ENCODE assay signal across 8 cellular contexts in genomic region chr12:8031872-8032241, GRCh38. TPM values are rescaled to one million over a fixed set of nuclear protein-coding genes. Genes with fewer than 3 reads are reported as not detected.
A peak's percentile ranks its signal among the peaks of the same experiment; 100 is the strongest.
DNase-seq lines count a peak whose midpoint lies in the region; ATAC-seq and TF ChIP-seq lines count a peak whose summit lies in the region.

No MANE protein-coding gene starts in this region.

- H3K4me3 ChIP-seq in GM12865 (ENCODE audit: low read depth, low read length) (peak overlapping the region; percentile 61), prostate gland (peak overlapping the region; percentile 80 to 95)

- TF ChIP-seq CTCF in GM12865 (IDR thresholded peaks at IDR 0.05; ENCODE audit: insufficient read depth, low read depth, low read length, missing control alignments) (no peak), prostate gland (IDR thresholded peaks at IDR 0.05) (no peak)

- intact Hi-C loops in prostate gland (cut with DNase I) = loop anchor here (5.0 kb wide), 1 partner anchor 210 kb away; no protein-coding TSS in a partner anchor

- H3K36me3 ChIP-seq in prostate gland = no peaks in the 10 kb centered on the region

- TF ChIP-seq POLR2A in erythroblast (IDR thresholded peaks at IDR 0.05; ENCODE audit: low read length) (no peak), prostate gland (IDR thresholded peaks at IDR 0.05) (no peak)

- H3K4me1 ChIP-seq in prostate gland (replicated peaks) = peaks cover 19% of the 10 kb centered on the region

- no peaks in the 10 kb centered on the region for H3K27me3 ChIP-seq in prostate gland (replicated peaks; ENCODE audit: insufficient read depth)

- WGBS in prostate gland = 38% methylated on average over 5 of the region's 5 CpGs

- no peak for ATAC-seq in GM21576 (IDR thresholded peaks at IDR 0.05; ENCODE audit: unreplicated experiment)

- DNase-seq in GM12865 (ENCODE audit: low read depth) = no peak
- peak; percentile 48 for DNase-seq in RKO (ENCODE audit: low spot score)
- peak; percentile 53 to 68 for DNase-seq in erythroblast (lab: John Stamatoyannopoulos, UW)
- no peak for DNase-seq in prostate gland (ENCODE audit: low spot score)
- DNase-seq in stimulated activated CD4-positive, alpha-beta T cell treated with anti-CD3 and anti-CD28 coated beads, Interleukin-1b, Interleukin-23, amount 100 ng/mL, for 48 hours = no peak
- no peak for DNase-seq in putamen (ENCODE audit: low spot score)
- DNase-seq in GM19240 (ENCODE audit: insufficient read length, low spot score) = no peak

- H3K27ac ChIP-seq in prostate gland = peak overlapping the region; percentile 89 to 95

- no peaks in the 10 kb centered on the region for H3K9me3 ChIP-seq in prostate gland

RNA-seq across cellular contexts. Expression of gene FOXJ2, which starts 0.7 kb away (rescaled TPM):
- 10 to 100 TPM; 15.4 to 27.8 TPM for total RNA-seq in prostate gland

RNA-seq across cellular contexts. Expression of gene C3AR1, which starts 34.3 kb away (rescaled TPM):
- total RNA-seq in prostate gland = 1 to 10 TPM; 1.5 to 3.4 TPM

RNA-seq across cellular contexts. Expression of gene NECAP1, which starts 50.2 kb away (rescaled TPM):
- total RNA-seq in prostate gland = 10 to 100 TPM; 52.0 to 60.2 TPM

Comparison
In these comparisons a context has a peak if more than half of its experiments do, and no peak if none do; other contexts are left out.
1. DNase-seq: peak in RKO (single experiment) and erythroblast (2 of 2); none in GM12865 (single experiment), prostate gland (single experiment), stimulated activated CD4-positive, alpha-beta T cell treated with anti-CD3 and anti-CD28 coated beads, Interleukin-1b, Interleukin-23, amount 100 ng/mL, for 48 hours (single experiment), putamen (single experiment) and GM19240 (single experiment).